Comparison of ENCODE assay signal across 8 cellular contexts in the genomic region with DNA sequence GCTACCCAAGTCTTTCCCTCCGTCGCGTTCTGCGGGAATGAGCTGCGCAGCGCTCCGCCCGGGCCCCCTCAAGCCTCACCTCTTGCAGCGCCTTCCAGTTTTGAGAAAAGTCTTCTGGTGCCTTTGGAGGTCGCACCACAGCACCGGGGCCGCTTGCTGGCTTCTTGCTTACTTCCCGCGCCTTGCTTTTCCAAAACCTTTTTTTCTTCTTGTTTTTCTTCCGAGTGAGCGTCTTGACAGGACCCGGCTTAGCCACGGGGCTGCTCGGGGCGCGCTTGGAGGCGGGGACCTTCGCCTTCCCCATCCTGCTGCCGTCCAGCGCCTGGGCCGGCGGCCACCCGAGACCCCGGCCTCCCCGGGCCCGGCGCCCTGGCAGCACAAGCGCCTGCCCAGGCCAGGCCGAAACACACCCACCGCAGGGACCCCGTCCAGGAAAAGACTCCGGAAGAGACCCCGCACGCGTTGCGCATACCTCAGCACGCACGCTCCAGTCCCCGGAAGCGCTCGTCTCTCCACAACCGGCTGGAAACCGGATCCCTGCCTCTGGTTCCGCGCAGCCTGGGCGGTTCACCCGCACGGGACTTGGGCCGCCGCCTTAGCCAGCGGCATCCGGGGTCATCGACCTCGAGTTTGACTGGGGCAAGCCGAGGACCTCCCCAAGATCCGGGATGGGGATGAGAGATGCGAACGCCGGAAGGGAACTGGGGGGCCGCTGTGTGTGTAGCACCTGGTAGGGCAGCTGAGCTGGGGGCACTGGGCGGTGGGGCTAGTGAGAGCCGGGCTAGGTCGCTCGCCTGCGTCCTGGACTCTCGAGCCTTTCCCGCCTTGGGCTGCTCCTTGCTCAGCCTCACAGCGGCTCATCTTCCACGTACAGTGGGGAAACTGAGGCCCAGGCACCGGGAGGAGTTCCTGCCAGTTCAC. TPM values are rescaled to one million over a fixed set of nuclear protein-coding genes. Genes with fewer than 3 reads are reported as not detected.
A peak's percentile ranks its signal among the peaks of the same experiment; 100 is the strongest.
DNase-seq lines count a peak whose midpoint lies in the region; ATAC-seq and TF ChIP-seq lines count a peak whose summit lies in the region.

A gene with protein sequence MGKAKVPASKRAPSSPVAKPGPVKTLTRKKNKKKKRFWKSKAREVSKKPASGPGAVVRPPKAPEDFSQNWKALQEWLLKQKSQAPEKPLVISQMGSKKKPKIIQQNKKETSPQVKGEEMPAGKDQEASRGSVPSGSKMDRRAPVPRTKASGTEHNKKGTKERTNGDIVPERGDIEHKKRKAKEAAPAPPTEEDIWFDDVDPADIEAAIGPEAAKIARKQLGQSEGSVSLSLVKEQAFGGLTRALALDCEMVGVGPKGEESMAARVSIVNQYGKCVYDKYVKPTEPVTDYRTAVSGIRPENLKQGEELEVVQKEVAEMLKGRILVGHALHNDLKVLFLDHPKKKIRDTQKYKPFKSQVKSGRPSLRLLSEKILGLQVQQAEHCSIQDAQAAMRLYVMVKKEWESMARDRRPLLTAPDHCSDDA (minus strand): TSS at position 470 of the 921 bp plus-strand sequence. CDS start 166 bp downstream, at position 304.

- DNase-seq in BJ (ENCODE audit: low read depth) (peak; percentile 23), GM19238 (ENCODE audit: insufficient read length, low spot score) (peak; percentile 79), NCI-H82 (lab: John Stamatoyannopoulos, UW) (peak; percentile 91), ecto neural progenitor cell (ENCODE audit: low spot score) (peak; percentile 96), lung (ENCODE audit: low spot score) (peak; percentile 87)
- DNase-seq in activated CD4-positive, alpha-beta memory T cell treated with anti-CD3 and anti-CD28 coated beads, Interleukin-2, amount 10 ng/mL, durations not matched to agents 7 days and 5 days, result peak; percentile 89
- DNase-seq in stimulated activated CD4-positive, alpha-beta T cell treated with anti-CD3 and anti-CD28 coated beads, TNF-alpha, amount 100 ng/mL, for 24 hours (ENCODE audit: low read depth in 3 of 3), result peak; percentile 78 to 88 (median 79)

- H3K36me3 Mint-ChIP-seq in activated CD4-positive, alpha-beta memory T cell treated with anti-CD3 and anti-CD28 coated beads, Interleukin-2, amount 10 ng/mL, durations not matched to agents 7 days and 5 days (ENCODE audit: low read depth), result peaks cover 26% of the 10 kb centered on the region

- H3K4me3 ChIP-seq in BJ (ENCODE audit: low read depth, low read length) (peak within 1 kb of the TSS; percentile 86), lung (peak within 1 kb of the TSS; percentile 76)

- WGBS in lung, 2 donors, result 0 to 2% methylated on average over 72 to 75 of the region's 75 CpGs

- peak; percentile 59 for ATAC-seq in HG03457 (IDR thresholded peaks at IDR 0.05; ENCODE audit: unreplicated experiment)
- ATAC-seq in lung (ENCODE audit: insufficient read depth, low FRiP score), result peak; percentile 93

- peak within 1 kb of the TSS; percentile 73 to 91 for H3K27ac ChIP-seq in lung (ENCODE audit: low read depth in 1 of 2, low read length in 1 of 2)

- H3K27me3 ChIP-seq in BJ (ENCODE audit: control insufficient read depth, insufficient read depth, low read length) (no peaks in the 10 kb centered on the region), lung (ENCODE audit: control insufficient read depth, insufficient read depth) (no peaks in the 10 kb centered on the region)

- no peaks in the 10 kb centered on the region for H3K27me3 Mint-ChIP-seq in activated CD4-positive, alpha-beta memory T cell treated with anti-CD3 and anti-CD28 coated beads, Interleukin-2, amount 10 ng/mL, durations not matched to agents 7 days and 5 days

- H3K9me3 Mint-ChIP-seq in activated CD4-positive, alpha-beta memory T cell treated with anti-CD3 and anti-CD28 coated beads, Interleukin-2, amount 10 ng/mL, durations not matched to agents 7 days and 5 days, result no peaks in the 10 kb centered on the region

- no peaks in the 10 kb centered on the region for H3K9me3 ChIP-seq in lung (ENCODE audit: control insufficient read depth in 2 of 2, insufficient read depth in 1 of 2, low read length in 1 of 2)

- TF ChIP-seq CTCF in BJ (IDR thresholded peaks at IDR 0.05; ENCODE audit: insufficient read depth, low read depth, low read length), result no peak
- TF ChIP-seq CTCF in lung (IDR thresholded peaks at IDR 0.05; ENCODE audit: control extremely low read depth, extremely low read depth), result no peak

- POLR2A ChIA-PET in BJ (lab: Charles Lee), result no interaction called here
- POLR2A ChIA-PET in activated CD4-positive, alpha-beta memory T cell treated with anti-CD3 and anti-CD28 coated beads, Interleukin-2, amount 10 ng/mL, durations not matched to agents 7 days and 5 days (lab: Charles Lee), result interaction anchor here (0.9 to 3.0 kb wide), 9 partner anchors 41 to 387 kb away, joined by 3 to 15 read pairs (median 8); partner anchors contain the start of genes GTF3C5, MED22, RPL7A and STKLD1

- H3K4me3 Mint-ChIP-seq in activated CD4-positive, alpha-beta memory T cell treated with anti-CD3 and anti-CD28 coated beads, Interleukin-2, amount 10 ng/mL, durations not matched to agents 7 days and 5 days, result peak within 1 kb of the TSS; percentile 92

- CTCF ChIA-PET in BJ (lab: Yijun Ruan, JAX), result interaction anchor here (0.8 to 3.0 kb wide), 3 partner anchors 9 to 43 kb away, joined by 3 to 13 read pairs (median 3); no protein-coding TSS in a partner anchor
- CTCF ChIA-PET in activated CD4-positive, alpha-beta memory T cell treated with anti-CD3 and anti-CD28 coated beads, Interleukin-2, amount 10 ng/mL, durations not matched to agents 7 days and 5 days (lab: Charles Lee), result interaction anchor here (1.3 kb wide), 3 partner anchors 14 to 237 kb away, joined by 3 read pairs; partner anchors contain the start of genes SURF1 and SURF2

- H3K36me3 ChIP-seq in BJ (ENCODE audit: control insufficient read depth, insufficient read depth, low read length) (peaks cover 9% of the 10 kb centered on the region), lung (ENCODE audit: control insufficient read depth in 2 of 2, insufficient read depth in 2 of 2, low read length in 2 of 2) (peaks cover 0 to 18% of the 10 kb centered on the region in 2 donors)

- H3K4me1 Mint-ChIP-seq in activated CD4-positive, alpha-beta memory T cell treated with anti-CD3 and anti-CD28 coated beads, Interleukin-2, amount 10 ng/mL, durations not matched to agents 7 days and 5 days, result peaks cover 59% of the 10 kb centered on the region

- peak within 1 kb of the TSS; percentile 87 for H3K27ac Mint-ChIP-seq in activated CD4-positive, alpha-beta memory T cell treated with anti-CD3 and anti-CD28 coated beads, Interleukin-2, amount 10 ng/mL, durations not matched to agents 7 days and 5 days

- peaks cover 5 to 15% of the 10 kb centered on the region in 2 donors for H3K4me1 ChIP-seq in lung (ENCODE audit: control insufficient read depth in 2 of 2, insufficient read depth in 2 of 2, low read length in 2 of 2)

RNA-seq across cellular contexts. Expression of the gene that starts here (rescaled TPM):
- polyA plus RNA-seq in BJ (2011; rRNA removed), result 22.7 and 24.0 TPM in 2 replicates
- 9.6 and 11.7 TPM in 2 replicates for polyA minus RNA-seq in BJ (2011; rRNA and poly(A)+ RNA removed)
- 10 to 100 TPM; 19.7 to 21.7 TPM for total RNA-seq in activated CD4-positive, alpha-beta memory T cell treated with anti-CD3 and anti-CD28 coated beads, Interleukin-2, amount 10 ng/mL, durations not matched to agents 7 days and 5 days
- total RNA-seq in lung, result 10 to 100 TPM; 20.3 to 20.4 TPM
- 10 to 100 TPM; 14.6 to 19.6 TPM for polyA plus RNA-seq in lung

Comparison
In these comparisons a context has a peak if more than half of its experiments do, and no peak if none do; other contexts are left out.
1. Peak in every context shown above with its lines: DNase-seq, ATAC-seq, H3K4me3 ChIP-seq and H3K27ac ChIP-seq.
2. DNase-seq: peak in every context shown above with its lines; median percentile 96 in ecto neural progenitor cell; 91 in NCI-H82; 89 in activated CD4-positive, alpha-beta memory T cell treated with anti-CD3 and anti-CD28 coated beads, Interleukin-2, amount 10 ng/mL, durations not matched to agents 7 days and 5 days; 87 in lung; 79 in GM19238; 79 in stimulated activated CD4-positive, alpha-beta T cell treated with anti-CD3 and anti-CD28 coated beads, TNF-alpha, amount 100 ng/mL, for 24 hours; 23 in BJ.